Comparison of ENCODE assay signal across 9 cellular contexts in genomic region chr1:15231714-15232201, GRCh38. TPM values are rescaled to one million over a fixed set of nuclear protein-coding genes. Genes with fewer than 3 reads are reported as not detected.
A peak's percentile ranks its signal among the peaks of the same experiment; 100 is the strongest.
DNase-seq lines count a peak whose midpoint lies in the region; ATAC-seq and TF ChIP-seq lines count a peak whose summit lies in the region.
"Had no signal": no experiment of that assay in that cellular context is flagged by ENCODE, and none has a peak within 500 bp of the region (broad histone marks: within the 10 kb centered on the region; RNA-seq: fewer than 3 reads in every experiment).

No MANE protein-coding gene starts in this region.

- CTCF ChIA-PET in activated CD8-positive, alpha-beta memory T cell treated with anti-CD3 and anti-CD28 coated beads, Interleukin-2, amount 10 ng/mL, durations not matched to agents 7 days and 5 days (lab: Charles Lee), result no interaction called here

- no peaks in the 10 kb centered on the region for H3K36me3 ChIP-seq in GM23248 (ENCODE audit: low read depth)
- H3K36me3 ChIP-seq in GM23338 (ENCODE audit: insufficient read depth), result no peaks in the 10 kb centered on the region

- H3K4me1 Mint-ChIP-seq in activated CD8-positive, alpha-beta memory T cell treated with anti-CD3 and anti-CD28 coated beads, Interleukin-2, amount 10 ng/mL, durations not matched to agents 7 days and 5 days, result peaks cover 17% of the 10 kb centered on the region
- H3K4me1 Mint-ChIP-seq in stimulated activated naive CD8-positive, alpha-beta T cell treated with anti-CD3 and anti-CD28 coated beads, Interleukin-15, amount 100 ng/mL, for 72 hours, result peaks cover 28% of the 10 kb centered on the region
- peaks cover 9% of the 10 kb centered on the region for H3K4me1 Mint-ChIP-seq in GM23338

- DNase-seq in stimulated activated CD4-positive, alpha-beta T cell treated with anti-CD3 and anti-CD28 coated beads, Interleukin-15, amount 100 ng/mL, for 24 hours, result peak; percentile 42
- no peak for DNase-seq in stimulated activated CD4-positive, alpha-beta T cell treated with anti-CD3 and anti-CD28 coated beads, Interleukin-12 subunit alpha, Interleukin-12 subunit beta, amount 100 ng/mL, for 4 hours
- no peak for DNase-seq in activated CD8-positive, alpha-beta memory T cell treated with anti-CD3 and anti-CD28 coated beads, Interleukin-2, amount 10 ng/mL, durations not matched to agents 7 days and 5 days
- DNase-seq in stimulated activated naive CD8-positive, alpha-beta T cell treated with anti-CD3 and anti-CD28 coated beads, Interleukin-15, amount 100 ng/mL, for 72 hours, result peak; percentile 58 to 61
- DNase-seq in GM23248, result no peak
- no peak for DNase-seq in NCI-H345 treated with DMSO at 0.1 percent for 48 hours (lab: John Stamatoyannopoulos, UW; ENCODE audit: unreplicated experiment)
- DNase-seq in GM23338 (ENCODE audit: low spot score), result no peak
- DNase-seq: AML-193 had no signal

- no peak overlapping the region for H3K4me2 ChIP-seq in GM23248 (ENCODE audit: unreplicated experiment)
- no peak overlapping the region for H3K4me2 ChIP-seq in GM23338

- no peak for TF ChIP-seq CTCF in GM23338 (conservative IDR thresholded peaks at IDR 0.05; ENCODE audit: low read depth in 2 of 2)

- H3K9ac ChIP-seq in GM23248, result no peak overlapping the region

- H3K4me3 ChIP-seq in GM23248 (no peak overlapping the region), GM23338 (no peak overlapping the region)

- no peaks in the 10 kb centered on the region; the same call in 1 of the 2 replicates for H4K20me1 ChIP-seq in GM23248 (ENCODE audit: insufficient read depth)
- H4K20me1 ChIP-seq in GM23338 (replicated peaks; ENCODE audit: insufficient read depth), result no peaks in the 10 kb centered on the region

- no peak overlapping the region for H3K4me3 Mint-ChIP-seq in activated CD8-positive, alpha-beta memory T cell treated with anti-CD3 and anti-CD28 coated beads, Interleukin-2, amount 10 ng/mL, durations not matched to agents 7 days and 5 days
- peak overlapping the region in 1 of 2 donors; percentile 24 for H3K4me3 Mint-ChIP-seq in stimulated activated naive CD8-positive, alpha-beta T cell treated with anti-CD3 and anti-CD28 coated beads, Interleukin-15, amount 100 ng/mL, for 72 hours
- no peak overlapping the region for H3K4me3 Mint-ChIP-seq in GM23338

- H3K9me3 ChIP-seq in GM23248 (ENCODE audit: low read depth), result no peaks in the 10 kb centered on the region

- peaks cover 24% of the 10 kb centered on the region for H3K27me3 Mint-ChIP-seq in activated CD8-positive, alpha-beta memory T cell treated with anti-CD3 and anti-CD28 coated beads, Interleukin-2, amount 10 ng/mL, durations not matched to agents 7 days and 5 days
- peaks cover 22% of the 10 kb centered on the region for H3K27me3 Mint-ChIP-seq in stimulated activated naive CD8-positive, alpha-beta T cell treated with anti-CD3 and anti-CD28 coated beads, Interleukin-15, amount 100 ng/mL, for 72 hours
- H3K27me3 Mint-ChIP-seq in GM23338 (ENCODE audit: insufficient read depth, low read depth, poor library complexity), result peaks cover 5% of the 10 kb centered on the region

- H3K4me1 ChIP-seq in GM23248 (ENCODE audit: insufficient read depth) (no peaks in the 10 kb centered on the region), GM23338 (ENCODE audit: insufficient read depth) (peaks cover 9% of the 10 kb centered on the region; the same call in 1 of the 2 replicates)

- in situ Hi-C loops in GM23248 (cut with MboI), result no loop called here

- H3K27me3 ChIP-seq in GM23248 (replicated peaks; ENCODE audit: insufficient read depth) (0 out of 2 replicates have a peak, but pooled peaks cover 9% of the 10 kb centered on the region), GM23338 (ENCODE audit: insufficient read depth) (no peaks in the 10 kb centered on the region)

- H3F3A ChIP-seq in GM23248 (ENCODE audit: insufficient read depth), result no peaks in the 10 kb centered on the region
- no peaks in the 10 kb centered on the region for H3F3A ChIP-seq in GM23338 (replicated peaks; ENCODE audit: low read depth)

- no peaks in the 10 kb centered on the region for H3K9me3 Mint-ChIP-seq in activated CD8-positive, alpha-beta memory T cell treated with anti-CD3 and anti-CD28 coated beads, Interleukin-2, amount 10 ng/mL, durations not matched to agents 7 days and 5 days (ENCODE audit: low read depth)
- no peaks in the 10 kb centered on the region for H3K9me3 Mint-ChIP-seq in stimulated activated naive CD8-positive, alpha-beta T cell treated with anti-CD3 and anti-CD28 coated beads, Interleukin-15, amount 100 ng/mL, for 72 hours
- H3K9me3 Mint-ChIP-seq in GM23338, result no peaks in the 10 kb centered on the region

- peak; percentile 82 for ATAC-seq in HG03108 (IDR thresholded peaks at IDR 0.05; ENCODE audit: unreplicated experiment)
- peak; percentile 87 for ATAC-seq in activated CD8-positive, alpha-beta memory T cell treated with anti-CD3 and anti-CD28 coated beads, Interleukin-2, amount 10 ng/mL, durations not matched to agents 7 days and 5 days
- peak; percentile 99 for ATAC-seq in stimulated activated naive CD8-positive, alpha-beta T cell treated with anti-CD3 and anti-CD28 coated beads, Interleukin-15, amount 100 ng/mL, for 72 hours
- no peak for ATAC-seq in GM23338

- no peak overlapping the region for H3K27ac Mint-ChIP-seq in activated CD8-positive, alpha-beta memory T cell treated with anti-CD3 and anti-CD28 coated beads, Interleukin-2, amount 10 ng/mL, durations not matched to agents 7 days and 5 days
- peak overlapping the region in 1 of 2 donors; percentile 50 for H3K27ac Mint-ChIP-seq in stimulated activated naive CD8-positive, alpha-beta T cell treated with anti-CD3 and anti-CD28 coated beads, Interleukin-15, amount 100 ng/mL, for 72 hours
- H3K27ac Mint-ChIP-seq in GM23338, result no peak overlapping the region

- no peak overlapping the region for H3K27ac ChIP-seq in GM23248
- H3K27ac ChIP-seq in GM23338 (ENCODE audit: low read depth), result no peak overlapping the region

- H3K9me2 ChIP-seq in GM23248 (ENCODE audit: insufficient read depth) (no peaks in the 10 kb centered on the region), GM23338 (ENCODE audit: insufficient read depth) (no peaks in the 10 kb centered on the region)

- WGBS in GM23248 (ENCODE audit: low coverage in 1 of 2, low lambda C conversion rate in 2 of 2, missing lambda C conversion rate in 2 of 2), 2 experiments, result 71 to 83% methylated on average over 5 of the region's 5 CpGs

- H3K36me3 Mint-ChIP-seq in activated CD8-positive, alpha-beta memory T cell treated with anti-CD3 and anti-CD28 coated beads, Interleukin-2, amount 10 ng/mL, durations not matched to agents 7 days and 5 days, result no peaks in the 10 kb centered on the region
- H3K36me3 Mint-ChIP-seq in GM23338 (ENCODE audit: low read depth), result no peaks in the 10 kb centered on the region

- no peak overlapping the region for H2AFZ ChIP-seq in GM23248
- no peak overlapping the region for H2AFZ ChIP-seq in GM23338

- H3K79me2 ChIP-seq in GM23248 (ENCODE audit: insufficient read depth) (no peaks in the 10 kb centered on the region), GM23338 (replicated peaks; ENCODE audit: insufficient read depth) (no peaks in the 10 kb centered on the region)

TF ChIP-seq in GM23338, 12 proteins besides CTCF, POLR2A, EP300 and RAD21 (continues in another document):
- TF ChIP-seq ETS1 (IDR thresholded peaks at IDR 0.05) (no peak), ZNF114 (CRISPR knock-in tag; IDR thresholded peaks at IDR 0.05) (no peak), ZNF331 (CRISPR knock-in tag; IDR thresholded peaks at IDR 0.05; ENCODE audit: low read depth) (no peak)

RNA-seq across cellular contexts. Expression of gene FHAD1, which starts 15.3 kb away (rescaled TPM):
- total RNA-seq in activated CD8-positive, alpha-beta memory T cell treated with anti-CD3 and anti-CD28 coated beads, Interleukin-2, amount 10 ng/mL, durations not matched to agents 7 days and 5 days, result not detected
- total RNA-seq in GM23248 (2014; rRNA removed; shearing (Covaris generic)), result not detected in 2 replicates
- polyA plus RNA-seq in GM23248 (2016; fragmentation: Nextera tagmentation; extraction: Ambion mirVana) (0.24 TPM in 1 of 2 replicates, not detected in the other), GM23338 (2016; fragmentation: Nextera tagmentation; extraction: Ambion mirVana) (1.8 and 2.5 TPM in 2 replicates)
- 1.9 and 3.3 TPM in 2 replicates for total RNA-seq in GM23338 (2014; rRNA removed; shearing (Covaris generic))

Comparison
In these comparisons a context has a peak if more than half of its experiments do, and no peak if none do; other contexts are left out.
1. DNase-seq: peak in stimulated activated CD4-positive, alpha-beta T cell treated with anti-CD3 and anti-CD28 coated beads, Interleukin-15, amount 100 ng/mL, for 24 hours (single experiment) and stimulated activated naive CD8-positive, alpha-beta T cell treated with anti-CD3 and anti-CD28 coated beads, Interleukin-15, amount 100 ng/mL, for 72 hours (2 of 2); none in stimulated activated CD4-positive, alpha-beta T cell treated with anti-CD3 and anti-CD28 coated beads, Interleukin-12 subunit alpha, Interleukin-12 subunit beta, amount 100 ng/mL, for 4 hours (single experiment), activated CD8-positive, alpha-beta memory T cell treated with anti-CD3 and anti-CD28 coated beads, Interleukin-2, amount 10 ng/mL, durations not matched to agents 7 days and 5 days (single experiment), GM23248 (single experiment), NCI-H345 treated with DMSO at 0.1 percent for 48 hours (single experiment) and GM23338 (single experiment).